17 cellular contexts compared by ENCODE assay signal in the genomic region with DNA sequence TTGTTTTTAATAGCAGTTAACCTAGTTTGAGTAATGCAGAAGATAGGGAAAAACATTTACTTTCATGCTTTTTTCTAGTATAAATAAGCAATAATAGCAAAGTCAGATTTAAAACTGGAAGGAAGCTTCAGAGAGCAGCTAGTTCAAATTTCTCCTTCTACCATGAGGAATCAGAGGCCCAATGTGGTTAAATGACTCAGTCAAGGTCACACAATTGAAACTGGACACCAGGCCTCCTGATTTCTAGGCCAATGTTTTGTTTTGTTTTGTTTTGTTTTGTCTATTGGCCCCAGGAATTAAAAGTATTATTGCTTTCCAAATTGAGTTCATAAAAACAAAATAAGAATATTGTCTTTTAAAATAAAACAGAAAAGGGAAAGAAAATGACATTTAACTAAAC.
DNase-seq lines count a peak whose midpoint lies in the region; ATAC-seq, FAIRE-seq and TF ChIP-seq lines count a peak whose summit lies in the region.
"Had no signal": no experiment of that assay in that cellular context is flagged by ENCODE, and none has a peak within 500 bp of the region (broad histone marks: within the 10 kb centered on the region; RNA-seq: fewer than 3 reads in every experiment).

No MANE protein-coding gene starts in this region.

- H3K27me3 ChIP-seq in GM23338 (ENCODE audit: insufficient read depth): no peaks in the 10 kb centered on the region
- H3K27me3 ChIP-seq in fibroblast of lung (ENCODE audit: control insufficient read depth, insufficient read depth, low read length): no peaks in the 10 kb centered on the region
- H3K27me3 ChIP-seq: dorsolateral prefrontal cortex, neutrophil, testis had no signal

- H3K27me3 Mint-ChIP-seq in GM23338 (ENCODE audit: insufficient read depth, low read depth, poor library complexity) (peaks cover 2% of the 10 kb centered on the region), immature natural killer cell (ENCODE audit: low read depth in 3 of 3) (peaks cover 2 to 6% (median 5%) of the 10 kb centered on the region in 3 donors)
- peaks cover 0 to 3% of the 10 kb centered on the region in 2 donors for H3K27me3 Mint-ChIP-seq in effector memory CD8-positive, alpha-beta T cell
- peaks cover 0 to 6% of the 10 kb centered on the region in 2 donors for H3K27me3 Mint-ChIP-seq in stimulated activated naive B cell treated with anti-CD40 and anti-IgM and Interleukin-4, amounts not matched to agents 10 μg/mL and 1 μg/mL and 100 μg/mL, for 72 hours

- H3K9me3 ChIP-seq in fibroblast of lung (ENCODE audit: control insufficient read depth, insufficient read depth, low read depth, low read length): no peaks in the 10 kb centered on the region
- H3K9me3 ChIP-seq: neutrophil, testis had no signal

- ATAC-seq in GM23338: no peak
- no peak for ATAC-seq in effector memory CD8-positive, alpha-beta T cell (replicated peaks)
- no peak for ATAC-seq in stimulated activated naive B cell treated with anti-CD40 and anti-IgM and Interleukin-4, amounts not matched to agents 10 μg/mL and 1 μg/mL and 100 μg/mL, for 72 hours (replicated peaks)

- no peaks in the 10 kb centered on the region; the same call in 2 of the 3 replicates for H3K4me1 Mint-ChIP-seq in GM23338
- H3K4me1 Mint-ChIP-seq in effector memory CD8-positive, alpha-beta T cell (ENCODE audit: low read depth in 2 of 2): no peaks in the 10 kb centered on the region
- H3K4me1 Mint-ChIP-seq in immature natural killer cell: no peaks in the 10 kb centered on the region
- no peaks in the 10 kb centered on the region for H3K4me1 Mint-ChIP-seq in stimulated activated naive B cell treated with anti-CD40 and anti-IgM and Interleukin-4, amounts not matched to agents 10 μg/mL and 1 μg/mL and 100 μg/mL, for 72 hours

- H3F3A ChIP-seq in GM23338 (replicated peaks; ENCODE audit: low read depth): no peaks in the 10 kb centered on the region

- H3K4me3 Mint-ChIP-seq in GM23338: no peak overlapping the region
- H3K4me3 Mint-ChIP-seq in effector memory CD8-positive, alpha-beta T cell: no peak overlapping the region
- H3K4me3 Mint-ChIP-seq in immature natural killer cell: no peak overlapping the region
- H3K4me3 Mint-ChIP-seq in stimulated activated naive B cell treated with anti-CD40 and anti-IgM and Interleukin-4, amounts not matched to agents 10 μg/mL and 1 μg/mL and 100 μg/mL, for 72 hours: no peak overlapping the region
- H3K4me3 Mint-ChIP-seq: activated T-helper 1 cell treated with anti-CD3 and anti-CD28 coated beads, Interleukin-12 subunit alpha, Interleukin-12 subunit beta, Interleukin-2, Interleukin-4 antibody, amounts not matched to agents 30 ng/mL and 10 ng/mL and 1 ng/mL, durations not matched to agents 14 hours and 24 hours and 36 hours had no signal

- no peak overlapping the region for H3K27ac Mint-ChIP-seq in GM23338
- H3K27ac Mint-ChIP-seq in effector memory CD8-positive, alpha-beta T cell: no peak overlapping the region
- H3K27ac Mint-ChIP-seq in immature natural killer cell: no peak overlapping the region
- no peak overlapping the region for H3K27ac Mint-ChIP-seq in stimulated activated naive B cell treated with anti-CD40 and anti-IgM and Interleukin-4, amounts not matched to agents 10 μg/mL and 1 μg/mL and 100 μg/mL, for 72 hours
- H3K27ac Mint-ChIP-seq: activated T-helper 1 cell treated with anti-CD3 and anti-CD28 coated beads, Interleukin-12 subunit alpha, Interleukin-12 subunit beta, Interleukin-2, Interleukin-4 antibody, amounts not matched to agents 30 ng/mL and 10 ng/mL and 1 ng/mL, durations not matched to agents 14 hours and 24 hours and 36 hours had no signal

- H4K20me1 ChIP-seq in GM23338 (replicated peaks; ENCODE audit: insufficient read depth) (no peaks in the 10 kb centered on the region; the same call in 1 of the 2 replicates), fibroblast of lung (ENCODE audit: control insufficient read depth, extremely low read depth, insufficient read depth, low read length) (no peaks in the 10 kb centered on the region)

- no peak overlapping the region for H3K4me2 ChIP-seq in GM23338
- H3K4me2 ChIP-seq in fibroblast of lung (ENCODE audit: extremely low read depth, insufficient read depth, low read length): no peak overlapping the region

- H3K9me3 Mint-ChIP-seq in GM23338 (peaks cover 13% of the 10 kb centered on the region; the same call in 2 of the 3 replicates), immature natural killer cell (no peaks in the 10 kb centered on the region)
- no peaks in the 10 kb centered on the region for H3K9me3 Mint-ChIP-seq in effector memory CD8-positive, alpha-beta T cell
- peaks cover 0 to 1% of the 10 kb centered on the region in 2 donors for H3K9me3 Mint-ChIP-seq in stimulated activated naive B cell treated with anti-CD40 and anti-IgM and Interleukin-4, amounts not matched to agents 10 μg/mL and 1 μg/mL and 100 μg/mL, for 72 hours
- H3K9me3 Mint-ChIP-seq: activated T-helper 1 cell treated with anti-CD3 and anti-CD28 coated beads, Interleukin-12 subunit alpha, Interleukin-12 subunit beta, Interleukin-2, Interleukin-4 antibody, amounts not matched to agents 30 ng/mL and 10 ng/mL and 1 ng/mL, durations not matched to agents 14 hours and 24 hours and 36 hours had no signal

- TF ChIP-seq CTCF in GM23338 (conservative IDR thresholded peaks at IDR 0.05; ENCODE audit: low read depth in 2 of 2) (no peak), fibroblast of lung (conservative IDR thresholded peaks at IDR 0.05 in 1 of 2, IDR thresholded peaks at IDR 0.05 in 1 of 2; ENCODE audit: low read depth in 1 of 2, low read length in 2 of 2) (no peak)

- H3K27ac ChIP-seq in GM23338 (ENCODE audit: low read depth) (no peak overlapping the region), fibroblast of lung (ENCODE audit: insufficient read depth, low read length) (no peak overlapping the region)
- H3K27ac ChIP-seq: dorsolateral prefrontal cortex, neutrophil, RWPE1, testis had no signal

- FAIRE-seq in RCC 7860 (lab: Jason Lieb, UNC): peak; percentile 63
- FAIRE-seq: H1 had no signal

- DNase-seq in GM23338 (ENCODE audit: low spot score) (no peak), RCC 7860 (ENCODE audit: low spot score) (no peak), fibroblast of lung (ENCODE audit: low read depth in 2 of 2) (peak; percentile 59 to 65), smooth muscle cell of the brain vasculature (ENCODE audit: low read depth, low spot score) (peak; percentile 24), immature natural killer cell (no peak)
- DNase-seq in effector memory CD8-positive, alpha-beta T cell: no peak
- DNase-seq in stimulated activated naive B cell treated with anti-CD40 and anti-IgM and Interleukin-4, amounts not matched to agents 10 μg/mL and 1 μg/mL and 100 μg/mL, for 72 hours: no peak
- DNase-seq: DND-41, dorsolateral prefrontal cortex, NCI-H187, NCI-H345, T-helper 9 cell, testis had no signal

- H3K9ac ChIP-seq in fibroblast of lung (ENCODE audit: insufficient read depth, low read length): no peak overlapping the region

- peaks cover 11% of the 10 kb centered on the region; the same call in 1 of the 2 replicates for H3K9me2 ChIP-seq in GM23338 (ENCODE audit: insufficient read depth)

- H2AFZ ChIP-seq in GM23338 (peak overlapping the region; percentile 24; the same call in 1 of the 2 replicates), fibroblast of lung (ENCODE audit: low read length) (no peak overlapping the region)

- H3K4me3 ChIP-seq in GM23338 (no peak overlapping the region), fibroblast of lung (replicated peaks in 1 of 4; ENCODE audit: control extremely low read depth in 1 of 4, insufficient read depth in 1 of 4, low read depth in 3 of 4, low read length in 4 of 4) (no peak overlapping the region)
- H3K4me3 ChIP-seq: dorsolateral prefrontal cortex, testis had no signal

- H3K36me3 Mint-ChIP-seq in GM23338 (ENCODE audit: low read depth) (peaks cover 8% of the 10 kb centered on the region; the same call in 2 of the 3 replicates), immature natural killer cell (no peaks in the 10 kb centered on the region)
- H3K36me3 Mint-ChIP-seq in effector memory CD8-positive, alpha-beta T cell (ENCODE audit: insufficient read depth): no peaks in the 10 kb centered on the region
- no peaks in the 10 kb centered on the region for H3K36me3 Mint-ChIP-seq in stimulated activated naive B cell treated with anti-CD40 and anti-IgM and Interleukin-4, amounts not matched to agents 10 μg/mL and 1 μg/mL and 100 μg/mL, for 72 hours

- H3K79me2 ChIP-seq in GM23338 (replicated peaks; ENCODE audit: insufficient read depth): no peaks in the 10 kb centered on the region
- no peaks in the 10 kb centered on the region for H3K79me2 ChIP-seq in fibroblast of lung (ENCODE audit: control insufficient read depth, insufficient read depth, low read length)

- H3K36me3 ChIP-seq in GM23338 (ENCODE audit: insufficient read depth) (no peaks in the 10 kb centered on the region), fibroblast of lung (ENCODE audit: control insufficient read depth, insufficient read depth, low read length) (no peaks in the 10 kb centered on the region)
- H3K36me3 ChIP-seq: neutrophil had no signal

- H3K4me1 ChIP-seq in GM23338 (ENCODE audit: insufficient read depth) (peaks cover 5% of the 10 kb centered on the region; the same call in 1 of the 2 replicates), fibroblast of lung (ENCODE audit: control insufficient read depth, extremely low read depth, insufficient read depth, low read length) (no peaks in the 10 kb centered on the region)
- H3K4me1 ChIP-seq: testis had no signal

TF ChIP-seq in GM23338, 12 proteins besides CTCF, POLR2A, EP300 and RAD21 (continues in another document):
- TF ChIP-seq, protein P1, sequence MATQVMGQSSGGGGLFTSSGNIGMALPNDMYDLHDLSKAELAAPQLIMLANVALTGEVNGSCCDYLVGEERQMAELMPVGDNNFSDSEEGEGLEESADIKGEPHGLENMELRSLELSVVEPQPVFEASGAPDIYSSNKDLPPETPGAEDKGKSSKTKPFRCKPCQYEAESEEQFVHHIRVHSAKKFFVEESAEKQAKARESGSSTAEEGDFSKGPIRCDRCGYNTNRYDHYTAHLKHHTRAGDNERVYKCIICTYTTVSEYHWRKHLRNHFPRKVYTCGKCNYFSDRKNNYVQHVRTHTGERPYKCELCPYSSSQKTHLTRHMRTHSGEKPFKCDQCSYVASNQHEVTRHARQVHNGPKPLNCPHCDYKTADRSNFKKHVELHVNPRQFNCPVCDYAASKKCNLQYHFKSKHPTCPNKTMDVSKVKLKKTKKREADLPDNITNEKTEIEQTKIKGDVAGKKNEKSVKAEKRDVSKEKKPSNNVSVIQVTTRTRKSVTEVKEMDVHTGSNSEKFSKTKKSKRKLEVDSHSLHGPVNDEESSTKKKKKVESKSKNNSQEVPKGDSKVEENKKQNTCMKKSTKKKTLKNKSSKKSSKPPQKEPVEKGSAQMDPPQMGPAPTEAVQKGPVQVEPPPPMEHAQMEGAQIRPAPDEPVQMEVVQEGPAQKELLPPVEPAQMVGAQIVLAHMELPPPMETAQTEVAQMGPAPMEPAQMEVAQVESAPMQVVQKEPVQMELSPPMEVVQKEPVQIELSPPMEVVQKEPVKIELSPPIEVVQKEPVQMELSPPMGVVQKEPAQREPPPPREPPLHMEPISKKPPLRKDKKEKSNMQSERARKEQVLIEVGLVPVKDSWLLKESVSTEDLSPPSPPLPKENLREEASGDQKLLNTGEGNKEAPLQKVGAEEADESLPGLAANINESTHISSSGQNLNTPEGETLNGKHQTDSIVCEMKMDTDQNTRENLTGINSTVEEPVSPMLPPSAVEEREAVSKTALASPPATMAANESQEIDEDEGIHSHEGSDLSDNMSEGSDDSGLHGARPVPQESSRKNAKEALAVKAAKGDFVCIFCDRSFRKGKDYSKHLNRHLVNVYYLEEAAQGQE (IDR thresholded peaks at IDR 0.05; ENCODE audit: unreplicated experiment): no peak

Comparison
In these comparisons a context has a peak if more than half of its experiments do, and no peak if none do; other contexts are left out.
1. DNase-seq: peak in fibroblast of lung (2 of 2) and smooth muscle cell of the brain vasculature (single experiment); none in GM23338 (single experiment), RCC 7860 (single experiment), effector memory CD8-positive, alpha-beta T cell (0 of 3), immature natural killer cell (0 of 3) and stimulated activated naive B cell treated with anti-CD40 and anti-IgM and Interleukin-4, amounts not matched to agents 10 μg/mL and 1 μg/mL and 100 μg/mL, for 72 hours (single experiment).